Comparison of ENCODE assay signal across 29 cellular contexts in the genomic region with DNA sequence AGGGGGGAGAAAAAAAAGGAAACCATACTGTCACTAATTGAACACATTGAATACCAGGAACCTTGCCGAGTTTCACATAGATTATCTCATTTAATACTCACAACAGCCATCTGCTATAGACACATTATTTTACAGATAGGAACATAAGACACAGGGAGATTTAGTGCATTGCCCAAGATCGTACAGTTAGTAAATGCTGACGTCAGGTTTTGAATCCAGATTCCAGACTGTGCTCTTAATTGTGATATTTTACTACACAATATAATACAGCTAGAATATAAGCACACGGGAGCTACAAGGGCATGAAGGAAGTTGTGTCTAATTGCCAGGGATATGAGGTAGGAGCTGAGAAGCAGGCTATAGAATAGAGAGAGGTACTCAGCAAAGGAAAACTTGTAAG.
"Had no signal": no experiment of that assay in that cellular context is flagged by ENCODE, and none has a peak within 500 bp of the region (broad histone marks: within the 10 kb centered on the region; RNA-seq: fewer than 3 reads in every experiment).

No MANE protein-coding gene starts in this region.

- H3K4me1 Mint-ChIP-seq: endodermal cell had no signal

- H2AFZ ChIP-seq: hepatocyte had no signal

- ATAC-seq: effector memory CD8-positive, alpha-beta T cell; esophagus mucosa; foreskin keratinocyte; gastrocnemius medialis; gastroesophageal sphincter; heart left ventricle; heart right ventricle had no signal

- H3K79me2 ChIP-seq: hepatocyte had no signal

- H3K4me3 ChIP-seq: colonic mucosa, coronary artery, dorsolateral prefrontal cortex, esophagus muscularis mucosa, esophagus squamous epithelium, gastrocnemius medialis, gastroesophageal sphincter, heart left ventricle, heart right ventricle, hepatocyte had no signal

- H3K27ac ChIP-seq: colonic mucosa, coronary artery, dorsolateral prefrontal cortex, epithelial cell of prostate, esophagus muscularis mucosa, esophagus squamous epithelium, foreskin keratinocyte, gastrocnemius medialis, gastroesophageal sphincter, heart left ventricle, heart right ventricle, hepatocyte had no signal

- H3K27me3 Mint-ChIP-seq: dendritic cell treated with granulocyte-macrophage colony-stimulating factor and Interleukin-4, amounts not matched to agents 40 ng/mL and 50 ng/mL, for 4 days had no signal

- H3K36me3 ChIP-seq: colonic mucosa, esophagus muscularis mucosa, esophagus squamous epithelium, gastrocnemius medialis, gastroesophageal sphincter, heart left ventricle, heart right ventricle had no signal

- H3K27me3 ChIP-seq: colonic mucosa, esophagus muscularis mucosa, esophagus squamous epithelium, foreskin keratinocyte, gastrocnemius medialis, gastroesophageal sphincter, heart left ventricle, hepatocyte had no signal

- DNase-seq: colonic mucosa; cortex of kidney; dermis blood vessel endothelial cell; dorsolateral prefrontal cortex; effector CD4-positive, alpha-beta T cell; effector CD8-positive, alpha-beta T cell; effector memory CD4-positive, alpha-beta T cell; effector memory CD8-positive, alpha-beta T cell; endodermal cell; erythroblast; esophagus squamous epithelium; foreskin fibroblast; foreskin keratinocyte; foreskin melanocyte; gastrocnemius medialis; glutamatergic neuron; head of caudate nucleus; heart left ventricle; heart right ventricle had no signal

- H3K4me3 Mint-ChIP-seq: dendritic cell treated with granulocyte-macrophage colony-stimulating factor and Interleukin-4, amounts not matched to agents 40 ng/mL and 50 ng/mL, for 4 days; effector memory CD8-positive, alpha-beta T cell; endodermal cell had no signal

- H3K27ac Mint-ChIP-seq: dendritic cell treated with granulocyte-macrophage colony-stimulating factor and Interleukin-4, amounts not matched to agents 40 ng/mL and 50 ng/mL, for 4 days; effector memory CD8-positive, alpha-beta T cell; endodermal cell had no signal

- H3K4me2 ChIP-seq: hepatocyte had no signal

- H3K4me1 ChIP-seq: colonic mucosa, esophagus muscularis mucosa, esophagus squamous epithelium, foreskin keratinocyte, gastrocnemius medialis, gastroesophageal sphincter, heart left ventricle, heart right ventricle had no signal

- H3K9me3 Mint-ChIP-seq: dendritic cell treated with granulocyte-macrophage colony-stimulating factor and Interleukin-4, amounts not matched to agents 40 ng/mL and 50 ng/mL, for 4 days; effector memory CD8-positive, alpha-beta T cell; endodermal cell had no signal

- H3K9me3 ChIP-seq: colonic mucosa, esophagus muscularis mucosa, esophagus squamous epithelium, gastrocnemius medialis, gastroesophageal sphincter had no signal

- FAIRE-seq: endometrium, endothelial cell of umbilical vein, frontal cortex had no signal
